ENCODE assay signal across 15 cellular contexts in the genomic region with DNA sequence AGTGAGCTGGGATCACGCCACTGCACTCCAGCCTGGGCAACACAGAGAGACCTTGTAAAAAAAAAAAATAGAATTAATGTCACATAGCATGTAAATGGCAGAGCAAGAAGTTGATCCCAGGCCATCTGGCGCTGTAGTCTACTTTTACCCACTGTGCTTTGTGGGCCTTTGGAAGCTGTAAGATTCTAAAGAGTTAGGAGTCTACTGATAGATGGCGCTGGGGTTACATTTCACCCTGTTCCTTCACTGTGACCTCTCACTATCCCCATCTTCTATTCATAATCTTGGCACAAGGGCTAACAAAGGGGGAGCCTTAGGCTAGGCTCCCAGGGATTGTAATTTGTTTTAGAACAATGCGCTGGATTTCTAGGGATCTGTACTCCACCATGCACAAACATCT. TPM values are rescaled to one million over a fixed set of nuclear protein-coding genes. Genes with fewer than 3 reads are reported as not detected.
A peak's percentile ranks its signal among the peaks of the same experiment; 100 is the strongest.
DNase-seq lines count a peak whose midpoint lies in the region; ATAC-seq, FAIRE-seq and TF ChIP-seq lines count a peak whose summit lies in the region.
"Had no signal": no experiment of that assay in that cellular context is flagged by ENCODE, and none has a peak within 500 bp of the region (broad histone marks: within the 10 kb centered on the region; RNA-seq: fewer than 3 reads in every experiment).

No MANE protein-coding gene starts in this region.

- H3K79me1 ChIP-seq in H9 (ENCODE audit: insufficient read depth, low read depth, low read length, poor library complexity, severe bottlenecking), result no peaks in the 10 kb centered on the region

- DNase-seq in activated CD4-positive, CD25-positive, alpha-beta regulatory T cell treated with anti-CD3 and anti-CD28 coated beads, Interleukin-2, amount 50 U/mL, for 72 hours, result no peak
- peak; percentile 41 for DNase-seq in H9
- DNase-seq in SK-MEL-5 (ENCODE audit: low read depth, low spot score), result peak; percentile 41
- DNase-seq in keratinocyte (ENCODE audit: low read depth, low spot score), result no peak
- DNase-seq in Karpas-422, result no peak
- DNase-seq in upper lobe of left lung, result no peak
- DNase-seq in NCI-H1436 (lab: John Stamatoyannopoulos, UW), result no peak
- DNase-seq: amniotic stem cell, dorsolateral prefrontal cortex, GOT3, mesenchymal stem cell, retina had no signal

- H3K56ac ChIP-seq in H9 (ENCODE audit: insufficient read length, low read depth, low read length), result no peak overlapping the region

- H2BK12ac ChIP-seq in H9 (ENCODE audit: insufficient read length, low read depth, low read length), result no peak overlapping the region

- H3K36me3 Mint-ChIP-seq in H9 (ENCODE audit: insufficient read depth in 1 of 3, low read depth in 3 of 3), result no peaks in the 10 kb centered on the region

- no peak overlapping the region for H2BK20ac ChIP-seq in H9 (ENCODE audit: low read depth, low read length, poor library complexity, severe bottlenecking)

- peaks cover 9% of the 10 kb centered on the region for H3K27me3 Mint-ChIP-seq in H9 (ENCODE audit: low read depth)

- H4K20me1 ChIP-seq in H9 (ENCODE audit: control insufficient read depth, insufficient read depth, insufficient read length) (no peaks in the 10 kb centered on the region), keratinocyte (ENCODE audit: control insufficient read depth, extremely low read depth, insufficient read depth, low read length) (no peaks in the 10 kb centered on the region), Karpas-422 (ENCODE audit: insufficient read depth, low read depth, low read length) (no peaks in the 10 kb centered on the region)

- H3K4me2 ChIP-seq in H9 (ENCODE audit: insufficient read depth, insufficient read length, low read length) (no peak overlapping the region), keratinocyte (ENCODE audit: control insufficient read depth, extremely low read depth, insufficient read depth, low read depth, low read length) (no peak overlapping the region), Karpas-422 (ENCODE audit: low read depth, low read length, poor library complexity, severe bottlenecking) (no peak overlapping the region)
- H3K4me2 ChIP-seq: KMS-11 had no signal

- H3T11ph ChIP-seq in H9 (ENCODE audit: low read length), result no peak overlapping the region

- no peak overlapping the region for H2BK15ac ChIP-seq in H9 (ENCODE audit: low read depth, low read length)

- TF ChIP-seq POLR2A in upper lobe of left lung (IDR thresholded peaks at IDR 0.05), result no peak

- no peak overlapping the region for H2BK5ac ChIP-seq in H9 (ENCODE audit: insufficient read length, low read length)

- no peak overlapping the region for H3K4me3 Mint-ChIP-seq in H9

- no peak overlapping the region for H4K5ac ChIP-seq in H9 (ENCODE audit: insufficient read length, low read depth, low read length)

- H3K4me1 Mint-ChIP-seq in H9, result peaks cover 2 to 4% of the 10 kb centered on the region in 2 experiments; a peak in 2 of 4 replicates

- H3K27ac ChIP-seq in H9 (ENCODE audit: insufficient read length, low read depth, low read length) (no peak overlapping the region), keratinocyte (ENCODE audit: control insufficient read depth, insufficient read depth, low read length) (no peak overlapping the region), Karpas-422 (ENCODE audit: low read length) (no peak overlapping the region), upper lobe of left lung (no peak overlapping the region)
- H3K27ac ChIP-seq: dorsolateral prefrontal cortex, KMS-11, thoracic aorta had no signal

- H4K91ac ChIP-seq in H9 (ENCODE audit: insufficient read length, low read depth, low read length), result no peak overlapping the region

- TF ChIP-seq CTCF in H9 (conservative IDR thresholded peaks at IDR 0.05), result peak; percentile 51; the same call in 2 of the 3 replicates
- TF ChIP-seq CTCF in keratinocyte (optimal IDR thresholded peaks at IDR 0.05 in 1 of 3, IDR thresholded peaks at IDR 0.05 in 1 of 3, conservative IDR thresholded peaks at IDR 0.05 in 1 of 3; ENCODE audit: extremely low read depth in 1 of 3, insufficient read depth in 2 of 3, low read length in 3 of 3), result peak in 1 of 3 experiments; percentile 38
- no peak for TF ChIP-seq CTCF in upper lobe of left lung (IDR thresholded peaks at IDR 0.05)

- peak; percentile 32 to 41 for ATAC-seq in activated CD4-positive, CD25-positive, alpha-beta regulatory T cell treated with anti-CD3 and anti-CD28 coated beads, Interleukin-2, amount 50 U/mL, for 24 hours
- no peak for ATAC-seq in upper lobe of left lung (ENCODE audit: low FRiP score in 2 of 2)

- FAIRE-seq in keratinocyte (lab: Jason Lieb, UNC), result peak; percentile 53

- dilution Hi-C loops in keratinocyte (cut with MboI; ENCODE audit: extremely low pct_ligation_motif_present, low sequenced_read_pairs), result no loop called here

- H3K9me3 Mint-ChIP-seq in H9, result no peaks in the 10 kb centered on the region

- H3K9me1 ChIP-seq in keratinocyte (ENCODE audit: control insufficient read depth, extremely low read depth, insufficient read depth, low read length), result no peaks in the 10 kb centered on the region

- H2AK5ac ChIP-seq in H9 (ENCODE audit: insufficient read length, low read length), result no peak overlapping the region

- H3K9me3 ChIP-seq in H9 (ENCODE audit: control insufficient read depth, low read depth, low read length) (no peaks in the 10 kb centered on the region), keratinocyte (ENCODE audit: control insufficient read depth, low read depth, low read length) (no peaks in the 10 kb centered on the region), Karpas-422 (ENCODE audit: low read length) (no peaks in the 10 kb centered on the region), upper lobe of left lung (no peaks in the 10 kb centered on the region)
- H3K9me3 ChIP-seq: thoracic aorta had no signal

- no peak overlapping the region for H3K9ac ChIP-seq in H9 (ENCODE audit: extremely low read depth, insufficient read length, low read length)
- no peak overlapping the region for H3K9ac ChIP-seq in keratinocyte (ENCODE audit: control insufficient read depth, extremely low read depth, insufficient read depth, low read length)
- H3K9ac ChIP-seq in Karpas-422 (ENCODE audit: low read length), result no peak overlapping the region
- H3K9ac ChIP-seq: KMS-11 had no signal

- no peaks in the 10 kb centered on the region for H3K23me2 ChIP-seq in H9 (ENCODE audit: insufficient read length, low read depth, low read length, poor library complexity, severe bottlenecking)

- H3K4ac ChIP-seq in H9 (ENCODE audit: low read depth, low read length), result no peak overlapping the region

- no peak overlapping the region; a peak in 1 of 7 replicates for H3K27ac Mint-ChIP-seq in H9

- no peaks in the 10 kb centered on the region for H3K9me2 ChIP-seq in Karpas-422 (replicated peaks; ENCODE audit: insufficient read depth, low read length)

- H3K36me3 ChIP-seq in keratinocyte (ENCODE audit: control insufficient read depth in 2 of 2, extremely low read depth in 1 of 2, insufficient read depth in 2 of 2, low read length in 2 of 2) (no peaks in the 10 kb centered on the region), Karpas-422 (ENCODE audit: insufficient read depth, low read length) (no peaks in the 10 kb centered on the region), upper lobe of left lung (no peaks in the 10 kb centered on the region)
- H3K36me3 ChIP-seq: thoracic aorta had no signal

- no peaks in the 10 kb centered on the region for H3K4me1 ChIP-seq in H9 (ENCODE audit: insufficient read depth, low read length)
- H3K4me1 ChIP-seq in keratinocyte (ENCODE audit: control insufficient read depth, extremely low read depth, insufficient read depth, low read length), result peaks cover 4% of the 10 kb centered on the region
- H3K4me1 ChIP-seq in Karpas-422 (ENCODE audit: low read length), result peaks cover 8% of the 10 kb centered on the region
- H3K4me1 ChIP-seq in upper lobe of left lung, result no peaks in the 10 kb centered on the region

- H3K23ac ChIP-seq in H9 (ENCODE audit: insufficient read length, low read depth, low read length), result no peak overlapping the region

- no peak overlapping the region for H2BK120ac ChIP-seq in H9 (ENCODE audit: low read depth, low read length, poor library complexity, severe bottlenecking)

- H2AFZ ChIP-seq in H9 (ENCODE audit: low read length) (no peak overlapping the region), keratinocyte (ENCODE audit: control insufficient read depth, low read length) (no peak overlapping the region), Karpas-422 (ENCODE audit: low read length) (no peak overlapping the region)

- H4K8ac ChIP-seq in H9 (replicated peaks; ENCODE audit: insufficient read length, low read depth, low read length), result no peak overlapping the region

- H3K27me3 ChIP-seq in H9 (ENCODE audit: insufficient read depth, low read length), result no peaks in the 10 kb centered on the region
- H3K27me3 ChIP-seq in keratinocyte (ENCODE audit: control insufficient read depth, extremely low read depth, insufficient read depth, low read length), result no peaks in the 10 kb centered on the region
- H3K27me3 ChIP-seq in Karpas-422 (ENCODE audit: low read length), result no peaks in the 10 kb centered on the region
- no peaks in the 10 kb centered on the region for H3K27me3 ChIP-seq in upper lobe of left lung
- H3K27me3 ChIP-seq: dorsolateral prefrontal cortex had no signal

- H3K4me3 ChIP-seq in keratinocyte (ENCODE audit: control insufficient read depth in 2 of 3, extremely low read depth in 1 of 3, insufficient read depth in 2 of 3, low read depth in 1 of 3, low read length in 3 of 3) (no peak overlapping the region), Karpas-422 (ENCODE audit: low read length) (no peak overlapping the region), upper lobe of left lung (no peak overlapping the region)
- H3K4me3 ChIP-seq: dorsolateral prefrontal cortex, thoracic aorta had no signal

- TF ChIP-seq EP300 in upper lobe of left lung (IDR thresholded peaks at IDR 0.05), result no peak

- H3K14ac ChIP-seq in H9 (ENCODE audit: insufficient read depth, low read length), result no peak overlapping the region

- no peaks in the 10 kb centered on the region for H3K79me2 ChIP-seq in H9 (ENCODE audit: insufficient read depth, low read length)
- no peaks in the 10 kb centered on the region for H3K79me2 ChIP-seq in keratinocyte (ENCODE audit: control insufficient read depth, insufficient read depth, low read length)
- no peaks in the 10 kb centered on the region for H3K79me2 ChIP-seq in Karpas-422 (ENCODE audit: low read length)

- no peak overlapping the region for H3K18ac ChIP-seq in H9 (ENCODE audit: insufficient read length, low read depth, low read length)

- in situ Hi-C loops in SK-MEL-5 (cut with HindIII; ENCODE audit: low pct_unique_long_range_greater_than_20kb, low sequenced_read_pairs), result loop anchor here (25.0 kb wide), 1 partner anchor 204 kb away; no protein-coding TSS in a partner anchor

- WGBS in H9 (ENCODE audit: extremely low coverage, insufficient read length, low lambda C conversion rate), result no CpG with 5 or more reads among the region's 4 CpGs
- WGBS in upper lobe of left lung, 2 donors, result 69 to 87% methylated on average over 4 of the region's 4 CpGs

RNA-seq across cellular contexts. Expression of gene SIRPD, which starts 24.4 kb away (rescaled TPM):
- total RNA-seq in H9 (2021), result not detected in 2 replicates
- not detected in 2 replicates for total RNA-seq in SK-MEL-5 (2014; rRNA removed; shearing (Covaris generic))
- not detected in 2 replicates for polyA plus RNA-seq in SK-MEL-5 (2015; cell fraction: cytosol; rRNA removed)
- not detected in 2 replicates for polyA plus RNA-seq in SK-MEL-5 (2015; cell fraction: nucleus; rRNA removed)
- polyA plus RNA-seq in keratinocyte, result not detected in 3 replicates
- not detected for polyA plus RNA-seq in keratinocyte (2011; ENCODE audit: low read depth)
- polyA plus RNA-seq in keratinocyte (2011; cell fraction: cytosol; rRNA removed), result not detected in 2 replicates
- polyA plus RNA-seq in keratinocyte (2011; cell fraction: nucleus; rRNA removed), result not detected in 2 replicates
- polyA plus RNA-seq in keratinocyte (2012; ENCODE audit: low replicate concordance), result not detected in 2 replicates
- not detected in 3 replicates for polyA minus RNA-seq in keratinocyte
- polyA minus RNA-seq in keratinocyte (2011; cell fraction: cytosol; rRNA and poly(A)+ RNA removed), result not detected
- polyA minus RNA-seq in keratinocyte (2011; cell fraction: nucleus; rRNA and poly(A)+ RNA removed), result not detected in 2 replicates
- not detected in 2 replicates for total RNA-seq in Karpas-422 (2014; rRNA removed; shearing (Covaris generic); ENCODE audit: low replicate concordance)
- 1 to 10 TPM in 2 of 6 donors, under 1 TPM in 2, not detected in 2; 0.69 to 2.2 (median 1.5) TPM for total RNA-seq in upper lobe of left lung
- total RNA-seq: thoracic aorta had no signal

RNA-seq across cellular contexts. Expression of gene SIRPB2, which starts 41.8 kb away (rescaled TPM):
- total RNA-seq in H9 (2021) (not detected in 2 replicates), upper lobe of left lung (10 to 100 TPM; 12.1 to 59.7 (median 23.8) TPM)
- not detected in 2 replicates for total RNA-seq in SK-MEL-5 (2014; rRNA removed; shearing (Covaris generic))
- not detected in 2 replicates for polyA plus RNA-seq in SK-MEL-5 (2015; cell fraction: cytosol; rRNA removed)
- not detected in 2 replicates for polyA plus RNA-seq in SK-MEL-5 (2015; cell fraction: nucleus; rRNA removed)
- polyA plus RNA-seq in keratinocyte, result 1.1 to 2.1 TPM (median 1.6 TPM) in 3 replicates
- polyA plus RNA-seq in keratinocyte (2011; ENCODE audit: low read depth), result 0.51 TPM
- 0.79 and 1.2 TPM in 2 replicates for polyA plus RNA-seq in keratinocyte (2011; cell fraction: cytosol; rRNA removed)
- polyA plus RNA-seq in keratinocyte (2011; cell fraction: nucleus; rRNA removed), result 2.2 and 3.4 TPM in 2 replicates
- 0.77 and 1.7 TPM in 2 replicates for polyA plus RNA-seq in keratinocyte (2012; ENCODE audit: low replicate concordance)
- 0.66 to 3.1 TPM (median 1.3 TPM) in 3 replicates for polyA minus RNA-seq in keratinocyte
- not detected for polyA minus RNA-seq in keratinocyte (2011; cell fraction: cytosol; rRNA and poly(A)+ RNA removed)
- polyA minus RNA-seq in keratinocyte (2011; cell fraction: nucleus; rRNA and poly(A)+ RNA removed), result 1.3 and 1.8 TPM in 2 replicates
- total RNA-seq in Karpas-422 (2014; rRNA removed; shearing (Covaris generic); ENCODE audit: low replicate concordance), result not detected in 2 replicates

Comparison
In these comparisons a context has a peak if more than half of its experiments do, and no peak if none do; other contexts are left out.
1. ATAC-seq: peak in activated CD4-positive, CD25-positive, alpha-beta regulatory T cell treated with anti-CD3 and anti-CD28 coated beads, Interleukin-2, amount 50 U/mL, for 24 hours (2 of 2); none in upper lobe of left lung (0 of 2).
2. DNase-seq: peak in H9 (single experiment) and SK-MEL-5 (single experiment); none in activated CD4-positive, CD25-positive, alpha-beta regulatory T cell treated with anti-CD3 and anti-CD28 coated beads, Interleukin-2, amount 50 U/mL, for 72 hours (single experiment), keratinocyte (single experiment), Karpas-422 (single experiment), upper lobe of left lung (0 of 2) and NCI-H1436 (single experiment).
3. RNA of gene SIRPB2, which starts 41.8 kb away (total RNA-seq): 12.1 to 59.7 TPM in upper lobe of left lung; not detected in H9, not detected in SK-MEL-5 and not detected in Karpas-422; every median in the first group is over 10 times any median in the second.